ENCODE assay signal across 8 cellular contexts in genomic region chr14:25406818-25407217, GRCh38.
A peak's percentile ranks its signal among the peaks of the same experiment; 100 is the strongest.
DNase-seq lines count a peak whose midpoint lies in the region; ATAC-seq and TF ChIP-seq lines count a peak whose summit lies in the region.

No MANE protein-coding gene starts in this region.

- H3K79me2 ChIP-seq in parathyroid adenoma = no peaks in the 10 kb centered on the region

- no peak overlapping the region for H3K27ac ChIP-seq in parathyroid adenoma
- H3K27ac ChIP-seq in vagina = no peak overlapping the region

- intact Hi-C loops in vagina (cut with DNase I) = no loop called here

- H3K4me2 ChIP-seq in parathyroid adenoma (ENCODE audit: low read length) = no peak overlapping the region

- no peak overlapping the region for H3K4me3 ChIP-seq in parathyroid adenoma (ENCODE audit: low read depth, low read length)
- no peak overlapping the region for H3K4me3 ChIP-seq in vagina

- no peaks in the 10 kb centered on the region for H3K27me3 ChIP-seq in parathyroid adenoma (ENCODE audit: control insufficient read depth, insufficient read depth, low read length)
- no peaks in the 10 kb centered on the region for H3K27me3 ChIP-seq in vagina

- no peaks in the 10 kb centered on the region for H3K36me3 ChIP-seq in parathyroid adenoma (ENCODE audit: control insufficient read depth, insufficient read depth, low read length)
- no peaks in the 10 kb centered on the region for H3K36me3 ChIP-seq in vagina

- peak; percentile 14 for DNase-seq in stimulated activated naive CD8-positive, alpha-beta T cell treated with anti-CD3 and anti-CD28 coated beads, Interleukin-15, Interleukin-2, amounts not matched to agents 100 U/mL and 50 U/mL, for 24 hours
- no peak for DNase-seq in stimulated activated naive CD8-positive, alpha-beta T cell treated with anti-CD3 and anti-CD28 coated beads, Interleukin-15, amount 100 ng/mL, for 72 hours
- DNase-seq in NCI-H526 (lab: John Stamatoyannopoulos, UW) (peak; percentile 1 to 61), T47D (ENCODE audit: low read depth in 1 of 2, low spot score in 1 of 2) (peak; percentile 41 to 84), vagina (ENCODE audit: extremely low spot score in 2 of 2) (no peak), NCI-H2029 (lab: John Stamatoyannopoulos, UW) (no peak)

- TF ChIP-seq POLR2A in vagina (IDR thresholded peaks at IDR 0.05) = no peak

- no peak overlapping the region for H2AFZ ChIP-seq in parathyroid adenoma

- ATAC-seq in stimulated activated naive CD8-positive, alpha-beta T cell treated with anti-CD3 and anti-CD28 coated beads, Interleukin-15, Interleukin-2, amounts not matched to agents 100 U/mL and 50 U/mL, for 24 hours = no peak
- no peak for ATAC-seq in stimulated activated naive CD8-positive, alpha-beta T cell treated with anti-CD3 and anti-CD28 coated beads, Interleukin-15, amount 100 ng/mL, for 72 hours
- no peak for ATAC-seq in GM18909 (IDR thresholded peaks at IDR 0.05; ENCODE audit: poor library complexity, unreplicated experiment)

- in situ Hi-C loops in T47D (cut with HindIII; ENCODE audit: low pct_unique_long_range_greater_than_20kb, low sequenced_read_pairs) = no loop called here

- no peak overlapping the region for H3K27ac Mint-ChIP-seq in stimulated activated naive CD8-positive, alpha-beta T cell treated with anti-CD3 and anti-CD28 coated beads, Interleukin-15, amount 100 ng/mL, for 72 hours

- H3K4me1 ChIP-seq in parathyroid adenoma (no peaks in the 10 kb centered on the region), vagina (no peaks in the 10 kb centered on the region)

- no peaks in the 10 kb centered on the region for H3K4me1 Mint-ChIP-seq in stimulated activated naive CD8-positive, alpha-beta T cell treated with anti-CD3 and anti-CD28 coated beads, Interleukin-15, amount 100 ng/mL, for 72 hours

- no peaks in the 10 kb centered on the region for H3K9me3 Mint-ChIP-seq in stimulated activated naive CD8-positive, alpha-beta T cell treated with anti-CD3 and anti-CD28 coated beads, Interleukin-15, amount 100 ng/mL, for 72 hours

- no peak overlapping the region for H3K4me3 Mint-ChIP-seq in stimulated activated naive CD8-positive, alpha-beta T cell treated with anti-CD3 and anti-CD28 coated beads, Interleukin-15, amount 100 ng/mL, for 72 hours

- TF ChIP-seq CTCF in parathyroid adenoma (IDR thresholded peaks at IDR 0.05) (peak; percentile 47), vagina (IDR thresholded peaks at IDR 0.05) (no peak)

- no peaks in the 10 kb centered on the region for H3K27me3 Mint-ChIP-seq in stimulated activated naive CD8-positive, alpha-beta T cell treated with anti-CD3 and anti-CD28 coated beads, Interleukin-15, amount 100 ng/mL, for 72 hours

- no peak overlapping the region for H3K9ac ChIP-seq in parathyroid adenoma

- no peaks in the 10 kb centered on the region for H3K9me3 ChIP-seq in parathyroid adenoma (ENCODE audit: control insufficient read depth, low read length)
- H3K9me3 ChIP-seq in vagina = no peaks in the 10 kb centered on the region

Comparison
In these comparisons a context has a peak if more than half of its experiments do, and no peak if none do; other contexts are left out.
1. DNase-seq: peak in stimulated activated naive CD8-positive, alpha-beta T cell treated with anti-CD3 and anti-CD28 coated beads, Interleukin-15, Interleukin-2, amounts not matched to agents 100 U/mL and 50 U/mL, for 24 hours (single experiment), NCI-H526 (2 of 2) and T47D (2 of 2); none in stimulated activated naive CD8-positive, alpha-beta T cell treated with anti-CD3 and anti-CD28 coated beads, Interleukin-15, amount 100 ng/mL, for 72 hours (0 of 2), vagina (0 of 2) and NCI-H2029 (single experiment).